ENCODE assay signal across 33 cellular contexts in genomic region chr3:179182892-179183291, GRCh38. TPM values are rescaled to one million over a fixed set of nuclear protein-coding genes. Genes with fewer than 3 reads are reported as not detected.
DNase-seq lines count a peak whose midpoint lies in the region; ATAC-seq and TF ChIP-seq lines count a peak whose summit lies in the region.
"Had no signal": no experiment of that assay in that cellular context is flagged by ENCODE, and none has a peak within 500 bp of the region (broad histone marks: within the 10 kb centered on the region; RNA-seq: fewer than 3 reads in every experiment).

No MANE protein-coding gene starts in this region.

- H3K36me3 ChIP-seq in breast epithelium, result no peaks in the 10 kb centered on the region
- no peaks in the 10 kb centered on the region for H3K36me3 ChIP-seq in adipocyte (ENCODE audit: control insufficient read depth, insufficient read depth, low read length, severe bottlenecking)
- H3K36me3 ChIP-seq in tibial artery, result no peaks in the 10 kb centered on the region
- H3K36me3 ChIP-seq: BE2C, cardiac muscle cell, lower lobe of right lung, vagina had no signal

- no peak overlapping the region for H3K27ac Mint-ChIP-seq in MCF 10A (ENCODE audit: low read depth, unreplicated experiment)
- H3K27ac Mint-ChIP-seq: activated CD4-positive, alpha-beta memory T cell treated with anti-CD3 and anti-CD28 coated beads for 36 hours had no signal

- BruUV-seq in MCF 10A (replicated peaks; lab: Mats Ljungman, UMichigan), result no TSS peak

- H3K27ac ChIP-seq in breast epithelium (no peak overlapping the region), tibial artery (peak overlapping the region; percentile 72)
- H3K27ac ChIP-seq: A549, cardiac muscle cell, hepatocyte, lower lobe of right lung, psoas muscle, vagina had no signal

- TF ChIP-seq POLR2A in breast epithelium (IDR thresholded peaks at IDR 0.05), result no peak

- ATAC-seq in stimulated activated naive CD8-positive, alpha-beta T cell treated with anti-CD3 and anti-CD28 coated beads, Interleukin-15, Interleukin-2, amounts not matched to agents 100 U/mL and 50 U/mL, for 24 hours, result no peak
- no peak for ATAC-seq in HG02642 (IDR thresholded peaks at IDR 0.05; ENCODE audit: poor library complexity, unreplicated experiment)
- ATAC-seq: A549; effector memory CD8-positive, alpha-beta T cell had no signal

- H3K4me3 Mint-ChIP-seq in MCF 10A (ENCODE audit: unreplicated experiment), result no peak overlapping the region
- H3K4me3 Mint-ChIP-seq: activated CD4-positive, alpha-beta memory T cell treated with anti-CD3 and anti-CD28 coated beads for 36 hours; CD8-positive, alpha-beta memory T cell; effector memory CD8-positive, alpha-beta T cell; naive B cell had no signal

- no peaks in the 10 kb centered on the region for H3K27me3 ChIP-seq in breast epithelium
- H3K27me3 ChIP-seq in adipocyte (replicated peaks; ENCODE audit: control insufficient read depth, insufficient read depth, low read length), result no peaks in the 10 kb centered on the region
- no peaks in the 10 kb centered on the region for H3K27me3 ChIP-seq in tibial artery
- H3K27me3 ChIP-seq: BE2C, cardiac muscle cell, hepatocyte, testis, vagina had no signal

- CTCF ChIA-PET in MCF 10A (lab: Yijun Ruan, JAX) (interaction anchor here (1.4 kb wide), 1 partner anchor 35 kb away, joined by 4 read pairs; no protein-coding TSS in a partner anchor), GM10248 (lab: Yijun Ruan, JAX) (interaction anchor here (1.1 to 2.5 kb wide), 7 partner anchors 9 to 136 kb away, joined by 3 to 7 read pairs (median 5); no protein-coding TSS in a partner anchor)

- no peaks in the 10 kb centered on the region for H3K27me3 Mint-ChIP-seq in MCF 10A (ENCODE audit: insufficient read depth, unreplicated experiment)
- H3K27me3 Mint-ChIP-seq: activated CD4-positive, alpha-beta memory T cell treated with anti-CD3 and anti-CD28 coated beads for 36 hours; CD8-positive, alpha-beta memory T cell; effector memory CD8-positive, alpha-beta T cell; naive B cell had no signal

- TF ChIP-seq CTCF in MCF 10A (IDR thresholded peaks at IDR 0.05; ENCODE audit: unreplicated experiment), result no peak
- TF ChIP-seq CTCF in breast epithelium (IDR thresholded peaks at IDR 0.05), result no peak
- TF ChIP-seq CTCF in fibroblast of the aortic adventitia (IDR thresholded peaks at IDR 0.05; ENCODE audit: insufficient read depth, low read length), result no peak
- no peak for TF ChIP-seq CTCF in tibial artery (IDR thresholded peaks at IDR 0.05)
- TF ChIP-seq CTCF in GM10248 (IDR thresholded peaks at IDR 0.05; ENCODE audit: control extremely low read depth, extremely low read depth, low read depth, missing control alignments), result no peak

- peaks cover 24% of the 10 kb centered on the region for H3K4me1 Mint-ChIP-seq in MCF 10A (ENCODE audit: insufficient read depth, unreplicated experiment)

- intact Hi-C loops in MCF 10A (cut with micrococcal nuclease), result no loop called here
- intact Hi-C loops in breast epithelium (cut with DNase I; ENCODE audit: low total_unique reads), result no loop called here
- intact Hi-C loops in tibial artery (cut with DNase I; ENCODE audit: low total_unique reads), result no loop called here

- DNase-seq in MCF 10A (ENCODE audit: unreplicated experiment), result peak; percentile 15
- DNase-seq in breast epithelium (ENCODE audit: low spot score in 2 of 2), result no peak
- DNase-seq in adipocyte (ENCODE audit: low read depth), result peak; percentile 34
- DNase-seq in fibroblast of the aortic adventitia (ENCODE audit: low read depth), result peak; percentile 22
- no peak for DNase-seq in tibial artery
- DNase-seq in stimulated activated naive CD8-positive, alpha-beta T cell treated with anti-CD3 and anti-CD28 coated beads, Interleukin-15, Interleukin-2, amounts not matched to agents 100 U/mL and 50 U/mL, for 24 hours, result no peak
- no peak for DNase-seq in GM10248 (ENCODE audit: extremely low spot score)
- DNase-seq: activated CD4-positive, alpha-beta T cell treated with anti-CD3 and anti-CD28 coated beads for 1 hour; activated CD8-positive, alpha-beta memory T cell treated with anti-CD3 and anti-CD28 coated beads, Interleukin-2, amount 50 U/mL, for 4 hours; activated naive CD4-positive, alpha-beta T cell treated with Interleukin-2 at 50 U/mL for 16 hours; anterior cingulate cortex; BE2C; CD8-positive, alpha-beta memory T cell; DMS 273 treated with DMSO at 0.1 percent for 48 hours; effector memory CD8-positive, alpha-beta T cell; Kasumi-1; lower lobe of right lung; midbrain; naive B cell; NCI-H2107; NCI-H446; NCI-H774; psoas muscle; SHP77 treated with DMSO at 0.1 percent for 48 hours; testis had no signal

- POLR2A ChIA-PET in MCF 10A (lab: Yijun Ruan, JAX) (interaction anchor here (0.5 to 8.1 kb wide), 4 partner anchors 11 to 1525 kb away, joined by 3 to 67 read pairs (median 18); partner anchors contain the start of gene PIK3CA), GM10248 (lab: Yijun Ruan, JAX) (no interaction called here)

- H3K9ac ChIP-seq in adipocyte (ENCODE audit: low read length), result no peak overlapping the region

- H3K9me3 Mint-ChIP-seq in MCF 10A (ENCODE audit: unreplicated experiment), result no peaks in the 10 kb centered on the region
- H3K9me3 Mint-ChIP-seq: activated CD4-positive, alpha-beta memory T cell treated with anti-CD3 and anti-CD28 coated beads for 36 hours; CD8-positive, alpha-beta memory T cell; effector memory CD8-positive, alpha-beta T cell; naive B cell; stimulated activated effector memory CD8-positive, alpha-beta T cell treated with anti-CD3 and anti-CD28 coated beads, Interleukin-12 subunit alpha, Interleukin-12 subunit beta, amount 100 ng/mL, for 72 hours had no signal

- H3K4me3 ChIP-seq in breast epithelium (no peak overlapping the region), adipocyte (ENCODE audit: low read length) (no peak overlapping the region), fibroblast of the aortic adventitia (ENCODE audit: low read depth, low read length) (no peak overlapping the region), tibial artery (no peak overlapping the region)
- H3K4me3 ChIP-seq: A549, cardiac muscle cell, coronary artery, hepatocyte, lower lobe of right lung, psoas muscle, testis, vagina had no signal

- no peaks in the 10 kb centered on the region for H3K36me3 Mint-ChIP-seq in MCF 10A (ENCODE audit: insufficient read depth, unreplicated experiment)
- H3K36me3 Mint-ChIP-seq: activated CD4-positive, alpha-beta memory T cell treated with anti-CD3 and anti-CD28 coated beads for 36 hours; naive B cell; stimulated activated effector memory CD8-positive, alpha-beta T cell treated with anti-CD3 and anti-CD28 coated beads, Interleukin-12 subunit alpha, Interleukin-12 subunit beta, amount 100 ng/mL, for 72 hours had no signal

- peaks cover 0 to 9% of the 10 kb centered on the region in 2 donors for H3K4me1 ChIP-seq in breast epithelium
- H3K4me1 ChIP-seq in adipocyte (ENCODE audit: control insufficient read depth, insufficient read depth, low read length), result peaks cover 68% of the 10 kb centered on the region
- H3K4me1 ChIP-seq in tibial artery, result peaks cover 0 to 83% (median 64%) of the 10 kb centered on the region in 4 donors
- H3K4me1 ChIP-seq: A549 had no signal

- no peaks in the 10 kb centered on the region for H3K9me3 ChIP-seq in breast epithelium
- no peaks in the 10 kb centered on the region for H3K9me3 ChIP-seq in adipocyte (ENCODE audit: control insufficient read depth, low read length)
- H3K9me3 ChIP-seq in tibial artery, result no peaks in the 10 kb centered on the region
- H3K9me3 ChIP-seq: A549, BE2C, lower lobe of right lung, psoas muscle, testis, vagina had no signal

RNA-seq across cellular contexts. Expression of gene PIK3CA, which starts 34.7 kb away (rescaled TPM):
- total RNA-seq in MCF 10A (2022) (18.1 and 20.7 TPM in 2 replicates), breast epithelium (10 to 100 TPM; 34.1 to 43.0 (median 38.4) TPM), fibroblast of the aortic adventitia (ENCODE audit: low replicate concordance) (26.6 and 31.8 TPM in 2 replicates)

Comparison
In these comparisons a context has a peak if more than half of its experiments do, and no peak if none do; other contexts are left out.
1. DNase-seq: peak in MCF 10A (single experiment), adipocyte (single experiment) and fibroblast of the aortic adventitia (single experiment); none in breast epithelium (0 of 2), tibial artery (0 of 2), stimulated activated naive CD8-positive, alpha-beta T cell treated with anti-CD3 and anti-CD28 coated beads, Interleukin-15, Interleukin-2, amounts not matched to agents 100 U/mL and 50 U/mL, for 24 hours (single experiment) and GM10248 (single experiment).
2. H3K27ac ChIP-seq: peak in tibial artery (2 of 2); none in breast epithelium (0 of 2).